Comparison of ENCODE assay signal across 21 cellular contexts in the genomic region with DNA sequence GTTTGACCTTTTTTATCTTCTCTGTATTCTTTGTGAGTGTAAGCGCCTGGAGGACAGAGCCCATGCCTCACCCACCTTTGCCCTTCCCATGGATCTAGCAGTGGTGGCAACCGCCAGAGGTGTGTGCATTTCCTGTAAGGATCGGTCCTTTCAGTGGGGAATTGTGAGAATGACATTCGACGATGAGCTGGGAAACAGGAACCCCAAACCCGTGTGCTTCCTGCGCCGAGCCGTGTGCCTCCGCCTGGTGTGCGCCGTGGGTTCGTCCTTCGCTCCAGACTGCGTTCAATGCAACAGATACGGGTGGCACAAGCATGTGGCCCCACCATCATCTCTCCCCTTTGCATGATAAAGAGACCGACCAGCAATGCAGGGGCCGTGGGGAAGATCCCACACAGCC. TPM values are rescaled to one million over a fixed set of nuclear protein-coding genes. Genes with fewer than 3 reads are reported as not detected.
A peak's percentile ranks its signal among the peaks of the same experiment; 100 is the strongest.
DNase-seq lines count a peak whose midpoint lies in the region; ATAC-seq and TF ChIP-seq lines count a peak whose summit lies in the region.
"Had no signal": no experiment of that assay in that cellular context is flagged by ENCODE, and none has a peak within 500 bp of the region (broad histone marks: within the 10 kb centered on the region; RNA-seq: fewer than 3 reads in every experiment).

No MANE protein-coding gene starts in this region.

- peaks cover 3% of the 10 kb centered on the region for H3K4me1 Mint-ChIP-seq in activated naive CD8-positive, alpha-beta T cell treated with anti-CD3 and anti-CD28 coated beads, Interleukin-2, amount 10 ng/mL, durations not matched to agents 7 days and 5 days
- peaks cover 3% of the 10 kb centered on the region for H3K4me1 Mint-ChIP-seq in activated naive CD8-positive, alpha-beta T cell treated with anti-CD3 and anti-CD28 coated beads, Interleukin-2, amount 50 U/mL, for 24 hours
- H3K4me1 Mint-ChIP-seq in central memory CD8-positive, alpha-beta T cell = peaks cover 5% of the 10 kb centered on the region
- H3K4me1 Mint-ChIP-seq in natural killer cell (peaks cover 0 to 5% of the 10 kb centered on the region in 2 donors), type B pancreatic cell (ENCODE audit: unreplicated experiment) (peaks cover 33% of the 10 kb centered on the region)

- H3K36me3 Mint-ChIP-seq in activated naive CD8-positive, alpha-beta T cell treated with anti-CD3 and anti-CD28 coated beads, Interleukin-2, amount 10 ng/mL, durations not matched to agents 7 days and 5 days = no peaks in the 10 kb centered on the region
- no peaks in the 10 kb centered on the region for H3K36me3 Mint-ChIP-seq in activated naive CD8-positive, alpha-beta T cell treated with anti-CD3 and anti-CD28 coated beads, Interleukin-2, amount 50 U/mL, for 24 hours (ENCODE audit: low read depth)
- no peaks in the 10 kb centered on the region for H3K36me3 Mint-ChIP-seq in central memory CD8-positive, alpha-beta T cell (ENCODE audit: insufficient read depth)
- H3K36me3 Mint-ChIP-seq in natural killer cell (no peaks in the 10 kb centered on the region), type B pancreatic cell (peaks cover 3% of the 10 kb centered on the region)
- H3K36me3 Mint-ChIP-seq: activated naive CD4-positive, alpha-beta T cell treated with anti-CD3 and anti-CD28 coated beads, Interleukin-2, amount 50 U/mL, for 72 hours; CD4-positive, CD25-positive, alpha-beta regulatory T cell had no signal

- H3K27ac Mint-ChIP-seq in activated naive CD8-positive, alpha-beta T cell treated with anti-CD3 and anti-CD28 coated beads, Interleukin-2, amount 10 ng/mL, durations not matched to agents 7 days and 5 days = peak overlapping the region; percentile 8
- H3K27ac Mint-ChIP-seq in activated naive CD8-positive, alpha-beta T cell treated with anti-CD3 and anti-CD28 coated beads, Interleukin-2, amount 50 U/mL, for 24 hours = no peak overlapping the region
- H3K27ac Mint-ChIP-seq in central memory CD8-positive, alpha-beta T cell (ENCODE audit: low read depth) = no peak overlapping the region
- H3K27ac Mint-ChIP-seq in natural killer cell (no peak overlapping the region), type B pancreatic cell (peak overlapping the region; percentile 41)
- H3K27ac Mint-ChIP-seq: activated naive CD4-positive, alpha-beta T cell treated with anti-CD3 and anti-CD28 coated beads, Interleukin-2, amount 50 U/mL, for 72 hours; CD4-positive, CD25-positive, alpha-beta regulatory T cell had no signal

- in situ Hi-C loops in ACHN (cut with HindIII; ENCODE audit: low pct_ligation_motif_present, low pct_unique_long_range_greater_than_20kb, low sequenced_read_pairs) = no loop called here

- DNase-seq in activated naive CD8-positive, alpha-beta T cell treated with anti-CD3 and anti-CD28 coated beads, Interleukin-2, amount 10 ng/mL, durations not matched to agents 7 days and 5 days = no peak
- no peak for DNase-seq in activated naive CD8-positive, alpha-beta T cell treated with anti-CD3 and anti-CD28 coated beads, Interleukin-2, amount 50 U/mL, for 24 hours
- DNase-seq in central memory CD8-positive, alpha-beta T cell (ENCODE audit: low spot score in 2 of 2) = no peak
- no peak for DNase-seq in natural killer cell
- DNase-seq in type B pancreatic cell (ENCODE audit: extremely low spot score, unreplicated experiment) = no peak
- no peak for DNase-seq in NCI-H1105 (lab: John Stamatoyannopoulos, UW)
- DNase-seq in ACHN = no peak
- no peak for DNase-seq in erythroblast (lab: John Stamatoyannopoulos, UW)
- DNase-seq: activated CD4-positive, alpha-beta T cell treated with anti-CD3 and anti-CD28 coated beads, Interleukin-2, amount 50 U/mL, for 1 hour; activated CD8-positive, alpha-beta memory T cell treated with anti-CD3 and anti-CD28 coated beads, Interleukin-2, amount 50 U/mL, for 48 hours; CD4-positive, CD25-positive, alpha-beta regulatory T cell; DMS79; NCI-H146; NCI-H2171 treated with DMSO at 0.1 percent for 48 hours; NCI-H69; OCI-M1; Right ventricle myocardium superior; stimulated activated naive CD4-positive, alpha-beta T cell; transverse colon had no signal

- intact Hi-C loops in natural killer cell (cut with micrococcal nuclease) = no loop called here

- TF ChIP-seq CTCF in natural killer cell (IDR thresholded peaks at IDR 0.05) (no peak), type B pancreatic cell (conservative IDR thresholded peaks at IDR 0.05) (no peak)

- POLR2A ChIA-PET in activated naive CD8-positive, alpha-beta T cell treated with anti-CD3 and anti-CD28 coated beads, Interleukin-2, amount 10 ng/mL, durations not matched to agents 7 days and 5 days (lab: Charles Lee) = no interaction called here

- TF ChIP-seq POLR2A in erythroblast (IDR thresholded peaks at IDR 0.05; ENCODE audit: low read length) = no peak

- H3K4me3 Mint-ChIP-seq in activated naive CD8-positive, alpha-beta T cell treated with anti-CD3 and anti-CD28 coated beads, Interleukin-2, amount 10 ng/mL, durations not matched to agents 7 days and 5 days = peak overlapping the region; percentile 30
- H3K4me3 Mint-ChIP-seq in activated naive CD8-positive, alpha-beta T cell treated with anti-CD3 and anti-CD28 coated beads, Interleukin-2, amount 50 U/mL, for 24 hours = no peak overlapping the region
- H3K4me3 Mint-ChIP-seq in central memory CD8-positive, alpha-beta T cell = peak overlapping the region; percentile 31
- H3K4me3 Mint-ChIP-seq in natural killer cell (peak overlapping the region; percentile 51), type B pancreatic cell (peak overlapping the region; percentile 79)

- no peak for ATAC-seq in activated naive CD8-positive, alpha-beta T cell treated with anti-CD3 and anti-CD28 coated beads, Interleukin-2, amount 10 ng/mL, durations not matched to agents 7 days and 5 days (ENCODE audit: low read depth)
- no peak for ATAC-seq in activated naive CD8-positive, alpha-beta T cell treated with anti-CD3 and anti-CD28 coated beads, Interleukin-2, amount 50 U/mL, for 24 hours
- ATAC-seq in central memory CD8-positive, alpha-beta T cell (replicated peaks; ENCODE audit: extremely low read depth, poor library complexity, severe bottlenecking) = no peak
- ATAC-seq in natural killer cell = no peak
- ATAC-seq: GM12878 had no signal

- peaks cover 44% of the 10 kb centered on the region for H3K27me3 Mint-ChIP-seq in activated naive CD8-positive, alpha-beta T cell treated with anti-CD3 and anti-CD28 coated beads, Interleukin-2, amount 10 ng/mL, durations not matched to agents 7 days and 5 days
- H3K27me3 Mint-ChIP-seq in activated naive CD8-positive, alpha-beta T cell treated with anti-CD3 and anti-CD28 coated beads, Interleukin-2, amount 50 U/mL, for 24 hours = peaks cover 46% of the 10 kb centered on the region
- H3K27me3 Mint-ChIP-seq in central memory CD8-positive, alpha-beta T cell = peaks cover 71% of the 10 kb centered on the region
- H3K27me3 Mint-ChIP-seq in natural killer cell (ENCODE audit: low read depth in 2 of 2) (peaks cover 34 to 64% of the 10 kb centered on the region in 2 donors), type B pancreatic cell (peaks cover 11% of the 10 kb centered on the region)

- H3K9me3 Mint-ChIP-seq in activated naive CD8-positive, alpha-beta T cell treated with anti-CD3 and anti-CD28 coated beads, Interleukin-2, amount 10 ng/mL, durations not matched to agents 7 days and 5 days = no peaks in the 10 kb centered on the region
- no peaks in the 10 kb centered on the region for H3K9me3 Mint-ChIP-seq in activated naive CD8-positive, alpha-beta T cell treated with anti-CD3 and anti-CD28 coated beads, Interleukin-2, amount 50 U/mL, for 24 hours
- no peaks in the 10 kb centered on the region for H3K9me3 Mint-ChIP-seq in central memory CD8-positive, alpha-beta T cell
- H3K9me3 Mint-ChIP-seq in natural killer cell (no peaks in the 10 kb centered on the region), type B pancreatic cell (no peaks in the 10 kb centered on the region)
- H3K9me3 Mint-ChIP-seq: activated naive CD4-positive, alpha-beta T cell treated with anti-CD3 and anti-CD28 coated beads, Interleukin-2, amount 50 U/mL, for 72 hours had no signal

RNA-seq across cellular contexts. Expression of gene DIP2C, which starts 1.7 kb away (rescaled TPM):
- total RNA-seq in activated naive CD8-positive, alpha-beta T cell treated with anti-CD3 and anti-CD28 coated beads, Interleukin-2, amount 10 ng/mL, durations not matched to agents 7 days and 5 days = 1 to 10 TPM; 1.6 to 1.7 TPM
- total RNA-seq in natural killer cell (1 to 10 TPM; 1.5 to 5.8 (median 3.8) TPM), type B pancreatic cell (ENCODE audit: low replicate concordance) (22.6 and 23.1 TPM in 2 replicates)

Comparison
In these comparisons a context has a peak if more than half of its experiments do, and no peak if none do; other contexts are left out.
1. H3K27ac Mint-ChIP-seq: peak in activated naive CD8-positive, alpha-beta T cell treated with anti-CD3 and anti-CD28 coated beads, Interleukin-2, amount 10 ng/mL, durations not matched to agents 7 days and 5 days (single experiment) and type B pancreatic cell (single experiment); none in activated naive CD8-positive, alpha-beta T cell treated with anti-CD3 and anti-CD28 coated beads, Interleukin-2, amount 50 U/mL, for 24 hours (single experiment), central memory CD8-positive, alpha-beta T cell (single experiment) and natural killer cell (0 of 2).